ENCODE assay signal across 12 cellular contexts in the genomic region with DNA sequence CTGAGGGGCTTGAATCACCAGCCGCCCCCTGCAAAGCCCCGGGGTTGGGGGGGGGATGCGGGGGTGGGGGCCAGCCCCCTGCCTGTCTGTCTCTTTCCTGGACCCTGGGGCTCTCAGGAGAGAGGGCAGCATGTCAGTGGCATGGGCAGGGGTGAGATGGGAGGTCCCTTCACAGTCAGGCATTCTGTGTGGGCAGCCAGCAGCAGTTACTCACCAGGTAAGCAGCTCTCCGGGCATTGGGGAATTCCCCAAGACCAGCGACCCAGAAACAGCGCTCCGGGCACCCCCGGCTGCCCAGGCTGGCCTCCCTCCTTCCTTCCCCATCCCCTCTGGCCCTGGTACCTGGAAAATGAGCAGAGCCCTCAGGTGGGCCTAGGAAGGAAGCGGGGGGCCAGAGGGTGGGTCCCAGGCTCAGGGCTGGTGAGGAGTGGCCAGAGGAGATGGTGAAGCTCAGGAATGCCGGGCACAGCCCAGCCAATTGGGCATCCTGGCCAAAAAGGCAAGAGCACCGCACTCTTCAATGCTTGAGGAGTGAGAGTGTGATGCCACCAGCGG. TPM values are rescaled to one million over a fixed set of nuclear protein-coding genes. Genes with fewer than 3 reads are reported as not detected.
DNase-seq lines count a peak whose midpoint lies in the region; ATAC-seq, FAIRE-seq and TF ChIP-seq lines count a peak whose summit lies in the region.
"Had no signal": no experiment of that assay in that cellular context is flagged by ENCODE, and none has a peak within 500 bp of the region (broad histone marks: within the 10 kb centered on the region; RNA-seq: fewer than 3 reads in every experiment).

No MANE protein-coding gene starts in this region.

- no peak for FAIRE-seq in bronchial epithelial cell (lab: Jason Lieb, UNC)

- no peak for ATAC-seq in GM18517 (IDR thresholded peaks at IDR 0.05; ENCODE audit: unreplicated experiment)
- no peak for ATAC-seq in HG02938 (IDR thresholded peaks at IDR 0.05; ENCODE audit: unreplicated experiment)

- no peaks in the 10 kb centered on the region for H3K36me3 ChIP-seq in bronchial epithelial cell (ENCODE audit: control insufficient read depth, insufficient read depth, low read length)

- no peaks in the 10 kb centered on the region for H3K27me3 Mint-ChIP-seq in T-helper 2 cell treated with Interferon-gamma antibody and Interleukin-4, amounts not matched to agents 5 μg/mL and 100 μg/mL, for 36 hours (ENCODE audit: low read depth)
- H3K27me3 Mint-ChIP-seq: activated naive CD8-positive, alpha-beta T cell had no signal

- no peak for TF ChIP-seq CTCF in bronchial epithelial cell (IDR thresholded peaks at IDR 0.05; ENCODE audit: insufficient read depth, low read length, severe bottlenecking)
- no peak for TF ChIP-seq CTCF in retinal pigment epithelial cell (conservative IDR thresholded peaks at IDR 0.05; ENCODE audit: low read depth, low read length)

- DNase-seq in T-helper 2 cell treated with Interferon-gamma antibody and Interleukin-4, amounts not matched to agents 5 μg/mL and 100 μg/mL, for 36 hours (ENCODE audit: low spot score): peak; percentile 71
- DNase-seq in T-helper 2 cell (no peak), NCI-H226 (peak; percentile 80), bronchial epithelial cell (ENCODE audit: low read depth) (peak; percentile 74), retinal pigment epithelial cell (ENCODE audit: low read depth) (peak; percentile 66), NCI-H1105 (lab: John Stamatoyannopoulos, UW) (no peak)
- DNase-seq: NCI-H2029 had no signal

- H3K27ac Mint-ChIP-seq in T-helper 2 cell treated with Interferon-gamma antibody and Interleukin-4, amounts not matched to agents 5 μg/mL and 100 μg/mL, for 36 hours: no peak overlapping the region
- H3K27ac Mint-ChIP-seq: activated naive CD8-positive, alpha-beta T cell had no signal

- H3K4me3 ChIP-seq in bronchial epithelial cell (ENCODE audit: low read depth, low read length) (no peak overlapping the region), retinal pigment epithelial cell (ENCODE audit: low read length) (no peak overlapping the region)

- H3K4me3 Mint-ChIP-seq in T-helper 2 cell treated with Interferon-gamma antibody and Interleukin-4, amounts not matched to agents 5 μg/mL and 100 μg/mL, for 36 hours: no peak overlapping the region
- H3K4me3 Mint-ChIP-seq: activated naive CD8-positive, alpha-beta T cell; mesothelial cell of epicardium had no signal

- H3K27me3 ChIP-seq in bronchial epithelial cell (ENCODE audit: control insufficient read depth, insufficient read depth, low read length): no peaks in the 10 kb centered on the region

- H3K36me3 Mint-ChIP-seq in T-helper 2 cell treated with Interferon-gamma antibody and Interleukin-4, amounts not matched to agents 5 μg/mL and 100 μg/mL, for 36 hours (ENCODE audit: low read depth): peaks cover 4% of the 10 kb centered on the region
- H3K36me3 Mint-ChIP-seq: activated naive CD8-positive, alpha-beta T cell; mesothelial cell of epicardium had no signal

- peaks cover 62% of the 10 kb centered on the region for H3K4me1 Mint-ChIP-seq in T-helper 2 cell treated with Interferon-gamma antibody and Interleukin-4, amounts not matched to agents 5 μg/mL and 100 μg/mL, for 36 hours (ENCODE audit: low read depth)

- no peaks in the 10 kb centered on the region for H3K9me3 Mint-ChIP-seq in T-helper 2 cell treated with Interferon-gamma antibody and Interleukin-4, amounts not matched to agents 5 μg/mL and 100 μg/mL, for 36 hours
- H3K9me3 Mint-ChIP-seq: mesothelial cell of epicardium had no signal

RNA-seq across cellular contexts. Expression of gene LIF, which starts 4.2 kb away (rescaled TPM):
- under 0.01 and 0.26 TPM in 2 replicates for total RNA-seq in bronchial epithelial cell

RNA-seq across cellular contexts. Expression of gene OSM, which starts 15.9 kb away (rescaled TPM):
- total RNA-seq in bronchial epithelial cell: not detected in 2 replicates
- total RNA-seq: A673, mesothelial cell of epicardium had no signal

RNA-seq across cellular contexts. Expression of gene CASTOR1, which starts 38.5 kb away (rescaled TPM):
- total RNA-seq in bronchial epithelial cell: 2.4 and 7.0 TPM in 2 replicates

Comparison
In these comparisons a context has a peak if more than half of its experiments do, and no peak if none do; other contexts are left out.
1. DNase-seq: peak in T-helper 2 cell treated with Interferon-gamma antibody and Interleukin-4, amounts not matched to agents 5 μg/mL and 100 μg/mL, for 36 hours (single experiment), NCI-H226 (single experiment), bronchial epithelial cell (single experiment) and retinal pigment epithelial cell (single experiment); none in T-helper 2 cell (0 of 5) and NCI-H1105 (single experiment).